1 cellular context compared by ENCODE assay signal in the genomic region with DNA sequence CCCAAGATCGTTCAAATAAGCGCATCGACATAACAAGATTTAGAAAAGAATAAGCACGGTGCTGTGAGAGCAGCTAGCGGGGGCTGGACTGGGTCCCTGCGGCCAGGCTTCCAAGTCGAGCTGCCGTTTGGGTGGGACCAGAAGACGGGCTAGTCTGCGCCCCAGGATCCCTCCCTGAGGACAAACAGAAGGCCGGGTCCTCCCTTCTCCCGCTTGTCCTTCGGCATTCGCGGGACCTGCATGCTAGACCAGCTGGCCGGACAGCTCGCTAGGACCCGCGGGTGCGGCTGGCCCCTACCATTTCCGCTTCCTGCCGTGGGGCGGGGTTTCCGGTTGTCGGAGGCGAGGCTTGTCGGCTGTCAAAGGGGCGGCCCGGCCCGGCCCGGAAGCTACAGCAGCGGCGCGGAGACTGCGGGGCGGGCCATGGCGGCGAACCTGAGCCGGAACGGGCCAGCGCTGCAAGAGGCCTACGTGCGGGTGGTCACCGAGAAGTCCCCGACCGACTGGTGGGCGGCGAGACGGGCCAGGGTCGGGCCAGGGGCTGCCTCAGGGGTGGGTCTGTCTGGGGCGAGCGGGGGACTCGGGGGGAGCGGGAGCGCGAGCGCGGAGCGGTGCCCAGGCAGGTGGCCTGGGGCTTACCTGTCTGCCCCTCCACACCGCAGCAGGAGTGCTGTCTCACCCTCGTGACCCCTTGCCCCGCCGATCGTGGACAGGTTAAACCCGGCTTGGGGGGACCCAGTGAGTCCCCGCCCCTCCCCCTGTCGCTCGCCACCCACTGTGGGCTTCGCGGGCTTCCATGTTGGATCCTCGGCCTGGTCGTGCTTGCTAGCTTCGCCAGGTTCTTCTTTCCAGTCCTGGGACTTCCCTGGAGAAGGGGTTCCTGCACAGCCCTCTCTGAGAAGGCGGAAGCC.
TF ChIP-seq lines count a peak whose summit lies in the region.

A gene (plus strand): TSS at position 388 of the 911 bp plus-strand sequence. CDS start 36 bp downstream, at position 424.

TF ChIP-seq in IMR-90, 13 proteins besides CTCF, POLR2A, EP300 and RAD21:
- TF ChIP-seq FOS (IDR thresholded peaks at IDR 0.05; ENCODE audit: low read depth, low read length) (no peak), MAZ (IDR thresholded peaks at IDR 0.05; ENCODE audit: borderline replicate concordance, low read depth, low read length) (peak; percentile 98), MXI1 (IDR thresholded peaks at IDR 0.05; ENCODE audit: borderline replicate concordance, low read depth, low read length) (peak; percentile 82)
